Comparison of ENCODE assay signal across 15 cellular contexts in genomic region chr15:77841376-77841775, GRCh38.
"Had no signal": no experiment of that assay in that cellular context is flagged by ENCODE, and none has a peak within 500 bp of the region (broad histone marks: within the 10 kb centered on the region; RNA-seq: fewer than 3 reads in every experiment).

No MANE protein-coding gene starts in this region.

- H3K9ac ChIP-seq: neural progenitor cell had no signal

- H2AFZ ChIP-seq: neural progenitor cell had no signal

- H3K4me3 Mint-ChIP-seq: activated T-helper 17 cell treated with anti-CD3 and anti-CD28 coated beads, Interleukin-2, amount 50 U/mL, for 72 hours; neural progenitor cell; stimulated activated naive B cell treated with anti-CD40 and anti-IgM and Interleukin-4, amounts not matched to agents 10 μg/mL and 1 μg/mL and 100 μg/mL, for 72 hours; T-helper 17 cell had no signal

- H3K4me3 ChIP-seq: left ventricle myocardium inferior, neural progenitor cell had no signal

- FAIRE-seq: endometrium had no signal

- ATAC-seq: activated naive CD4-positive, alpha-beta T cell treated with anti-CD3 and anti-CD28 coated beads, Interleukin-2, amount 50 U/mL, for 72 hours; activated T-helper 17 cell treated with anti-CD3 and anti-CD28 coated beads, Interleukin-2, amount 50 U/mL, for 72 hours; esophagus mucosa; stimulated activated naive B cell treated with anti-CD40 and anti-IgM and Interleukin-4, amounts not matched to agents 10 μg/mL and 1 μg/mL and 100 μg/mL, for 72 hours; T-helper 17 cell had no signal

- H3K4me1 Mint-ChIP-seq: activated B cell treated with CpG ODN at 0.5 μM for 24 hours; activated T-helper 17 cell treated with anti-CD3 and anti-CD28 coated beads, Interleukin-2, amount 50 U/mL, for 72 hours; T-helper 17 cell had no signal

- H3K4me1 ChIP-seq: left ventricle myocardium inferior had no signal

- H3K27me3 ChIP-seq: neural progenitor cell had no signal

- H3K27ac Mint-ChIP-seq: activated B cell treated with CpG ODN at 0.5 μM for 24 hours; activated naive CD4-positive, alpha-beta T cell treated with anti-CD3 and anti-CD28 coated beads, Interleukin-2, amount 50 U/mL, for 72 hours; activated T-helper 17 cell treated with anti-CD3 and anti-CD28 coated beads, Interleukin-2, amount 50 U/mL, for 72 hours; stimulated activated naive B cell treated with anti-CD40 and anti-IgM and Interleukin-4, amounts not matched to agents 10 μg/mL and 1 μg/mL and 100 μg/mL, for 72 hours had no signal

- H3K27ac ChIP-seq: brain microvascular endothelial cell, left ventricle myocardium inferior, neural progenitor cell had no signal

- DNase-seq: activated B cell treated with CpG ODN at 0.5 μM for 24 hours; activated CD4-positive, alpha-beta T cell treated with anti-CD3 and anti-CD28 coated beads, Interleukin-2, amount 50 U/mL, for 1 hour; activated T-cell treated with anti-CD3 and anti-CD28 coated beads for 4 hours; glutamatergic neuron; left ventricle myocardium inferior; stimulated activated CD4-positive, alpha-beta T cell treated with anti-CD3 and anti-CD28 coated beads, Interleukin-1b, Interleukin-23, amount 100 ng/mL, for 48 hours; stimulated activated naive B cell treated with anti-CD40 and anti-IgM and Interleukin-4, amounts not matched to agents 10 μg/mL and 1 μg/mL and 100 μg/mL, for 72 hours; substantia nigra; T-helper 17 cell had no signal

- H3K36me3 ChIP-seq: brain microvascular endothelial cell, left ventricle myocardium inferior, neural progenitor cell had no signal
